ENCODE assay signal across 27 cellular contexts in genomic region chr9:89187950-89188349, GRCh38.
"Had no signal": no experiment of that assay in that cellular context is flagged by ENCODE, and none has a peak within 500 bp of the region (broad histone marks: within the 10 kb centered on the region; RNA-seq: fewer than 3 reads in every experiment).

No MANE protein-coding gene starts in this region.

- H3K4me1 ChIP-seq: colonic mucosa, esophagus squamous epithelium, foreskin keratinocyte, gastrocnemius medialis, gastroesophageal sphincter, heart left ventricle, heart right ventricle had no signal

- H3K36me3 ChIP-seq: colonic mucosa, esophagus squamous epithelium, gastrocnemius medialis, gastroesophageal sphincter, heart left ventricle, heart right ventricle had no signal

- H3K9me3 ChIP-seq: colonic mucosa, esophagus squamous epithelium had no signal

- H3K27ac Mint-ChIP-seq: dendritic cell treated with granulocyte-macrophage colony-stimulating factor and Interleukin-4, amounts not matched to agents 40 ng/mL and 50 ng/mL, for 4 days; effector memory CD8-positive, alpha-beta T cell; endodermal cell had no signal

- H3K4me3 Mint-ChIP-seq: dendritic cell treated with granulocyte-macrophage colony-stimulating factor and Interleukin-4, amounts not matched to agents 40 ng/mL and 50 ng/mL, for 4 days; effector memory CD8-positive, alpha-beta T cell; endodermal cell had no signal

- H3K27ac ChIP-seq: colonic mucosa, coronary artery, dorsolateral prefrontal cortex, epithelial cell of prostate, esophagus squamous epithelium, foreskin keratinocyte, gastrocnemius medialis, gastroesophageal sphincter, heart left ventricle, heart right ventricle, hepatocyte had no signal

- H3K4me3 ChIP-seq: colonic mucosa, coronary artery, dorsolateral prefrontal cortex, esophagus squamous epithelium, gastrocnemius medialis, gastroesophageal sphincter, heart left ventricle, heart right ventricle, hepatocyte had no signal

- FAIRE-seq: endothelial cell of umbilical vein had no signal

- H3K9me3 Mint-ChIP-seq: dendritic cell treated with granulocyte-macrophage colony-stimulating factor and Interleukin-4, amounts not matched to agents 40 ng/mL and 50 ng/mL, for 4 days; endodermal cell had no signal

- H3K4me1 Mint-ChIP-seq: endodermal cell had no signal

- ATAC-seq: effector memory CD8-positive, alpha-beta T cell; esophagus mucosa; foreskin keratinocyte; gastrocnemius medialis; gastroesophageal sphincter; heart left ventricle; heart right ventricle had no signal

- H3K27me3 ChIP-seq: colonic mucosa, dorsolateral prefrontal cortex, gastrocnemius medialis, heart left ventricle, hepatocyte had no signal

- DNase-seq: colonic mucosa; cortex of kidney; dermis blood vessel endothelial cell; dorsolateral prefrontal cortex; effector CD4-positive, alpha-beta T cell; effector CD8-positive, alpha-beta T cell; effector memory CD4-positive, alpha-beta T cell; effector memory CD8-positive, alpha-beta T cell; endodermal cell; erythroblast; esophagus squamous epithelium; foreskin fibroblast; foreskin keratinocyte; foreskin melanocyte; gastrocnemius medialis; glutamatergic neuron; head of caudate nucleus; heart left ventricle; heart right ventricle; hippocampal formation had no signal
